ENCODE assay signal across 12 cellular contexts in the genomic region with DNA sequence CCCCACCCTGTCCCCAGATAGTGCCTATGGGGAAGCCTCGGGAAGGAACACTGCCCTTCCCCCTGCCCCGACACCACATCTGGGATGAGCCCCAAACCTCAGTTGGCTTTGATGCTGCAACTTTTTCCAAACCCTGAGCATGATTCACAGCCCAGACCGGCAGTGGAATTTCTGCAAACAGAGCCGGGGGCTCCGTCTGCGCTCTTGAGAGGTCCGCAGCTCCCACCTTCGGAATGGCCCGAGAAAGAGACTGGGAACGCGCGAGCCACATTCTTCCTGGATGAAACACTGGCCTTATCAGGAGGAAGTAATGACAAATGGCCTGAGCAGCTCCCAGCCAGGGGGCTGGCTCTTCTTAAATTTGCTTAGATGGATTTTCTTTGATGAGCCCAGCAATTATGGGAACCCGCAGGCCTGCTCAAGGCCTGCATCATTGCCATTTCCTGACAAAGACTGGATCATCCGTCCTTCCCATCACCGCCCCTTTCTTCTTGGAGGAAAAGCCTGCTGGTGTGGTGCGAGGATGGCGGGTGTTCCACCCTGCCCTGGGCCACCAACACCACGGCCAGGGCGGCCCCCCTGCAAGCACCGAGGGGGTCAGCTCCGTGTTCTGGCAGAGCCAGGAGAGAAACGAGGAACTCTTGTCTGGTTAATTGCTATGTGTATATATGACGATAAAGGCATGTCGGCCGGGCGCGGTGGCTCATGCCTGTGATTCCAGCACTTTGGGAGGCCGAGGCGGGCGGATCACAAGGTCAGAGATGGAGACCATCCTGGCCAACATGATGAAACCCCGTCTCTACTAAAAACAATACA. TPM values are rescaled to one million over a fixed set of nuclear protein-coding genes. Genes with fewer than 3 reads are reported as not detected.
DNase-seq lines count a peak whose midpoint lies in the region; ATAC-seq and TF ChIP-seq lines count a peak whose summit lies in the region.
"Had no signal": no experiment of that assay in that cellular context is flagged by ENCODE, and none has a peak within 500 bp of the region (broad histone marks: within the 10 kb centered on the region; RNA-seq: fewer than 3 reads in every experiment).

No MANE protein-coding gene starts in this region.

- ATAC-seq in HG03095 (IDR thresholded peaks at IDR 0.05; ENCODE audit: unreplicated experiment) (no peak), HG02610 (IDR thresholded peaks at IDR 0.05; ENCODE audit: unreplicated experiment) (no peak)
- ATAC-seq: T-cell had no signal

- DNase-seq in A172 (ENCODE audit: low spot score) (peak; percentile 100), coronary artery (ENCODE audit: low spot score) (peak; percentile 84), mesenteric fat pad (ENCODE audit: low spot score) (peak; percentile 84), COR-L47 (lab: John Stamatoyannopoulos, UW) (no peak)
- no peak for DNase-seq in activated naive CD4-positive, alpha-beta T cell treated with anti-CD3 and anti-CD28 coated beads, Interleukin-2, amount 10 ng/mL, durations not matched to agents 7 days and 5 days
- DNase-seq: activated naive CD8-positive, alpha-beta T cell treated with anti-CD3 and anti-CD28 coated beads, Interleukin-2, amount 10 ng/mL, durations not matched to agents 7 days and 5 days; KBM-7 had no signal

- H3K4me3 ChIP-seq in HUES48 (ENCODE audit: low read depth, low read length) (no peak overlapping the region), coronary artery (peak overlapping the region; percentile 13)

- H3K27ac Mint-ChIP-seq in activated naive CD4-positive, alpha-beta T cell treated with anti-CD3 and anti-CD28 coated beads, Interleukin-2, amount 10 ng/mL, durations not matched to agents 7 days and 5 days = no peak overlapping the region
- H3K27ac Mint-ChIP-seq: activated naive CD8-positive, alpha-beta T cell treated with anti-CD3 and anti-CD28 coated beads, Interleukin-2, amount 10 ng/mL, durations not matched to agents 7 days and 5 days; T-cell had no signal

- H3K27ac ChIP-seq in HUES48 (ENCODE audit: low read depth, low read length) = peak overlapping the region; percentile 83
- peak overlapping the region in 1 of 2 donors; percentile 69 for H3K27ac ChIP-seq in coronary artery
- H3K27ac ChIP-seq: C4-2B had no signal

- H3K27me3 Mint-ChIP-seq in activated naive CD4-positive, alpha-beta T cell treated with anti-CD3 and anti-CD28 coated beads, Interleukin-2, amount 10 ng/mL, durations not matched to agents 7 days and 5 days = no peaks in the 10 kb centered on the region
- H3K27me3 Mint-ChIP-seq: activated naive CD8-positive, alpha-beta T cell treated with anti-CD3 and anti-CD28 coated beads, Interleukin-2, amount 10 ng/mL, durations not matched to agents 7 days and 5 days had no signal

- no peak for TF ChIP-seq CTCF in coronary artery (IDR thresholded peaks at IDR 0.05)

- H3K4me1 Mint-ChIP-seq in activated naive CD4-positive, alpha-beta T cell treated with anti-CD3 and anti-CD28 coated beads, Interleukin-2, amount 10 ng/mL, durations not matched to agents 7 days and 5 days = no peaks in the 10 kb centered on the region
- H3K4me1 Mint-ChIP-seq: activated naive CD8-positive, alpha-beta T cell treated with anti-CD3 and anti-CD28 coated beads, Interleukin-2, amount 10 ng/mL, durations not matched to agents 7 days and 5 days; T-cell had no signal

- no peaks in the 10 kb centered on the region for H3K36me3 Mint-ChIP-seq in activated naive CD4-positive, alpha-beta T cell treated with anti-CD3 and anti-CD28 coated beads, Interleukin-2, amount 10 ng/mL, durations not matched to agents 7 days and 5 days
- H3K36me3 Mint-ChIP-seq: activated naive CD8-positive, alpha-beta T cell treated with anti-CD3 and anti-CD28 coated beads, Interleukin-2, amount 10 ng/mL, durations not matched to agents 7 days and 5 days; T-cell had no signal

- CTCF ChIA-PET in activated naive CD4-positive, alpha-beta T cell treated with anti-CD3 and anti-CD28 coated beads, Interleukin-2, amount 10 ng/mL, durations not matched to agents 7 days and 5 days (lab: Charles Lee) = no interaction called here

- H3K27me3 ChIP-seq in HUES48 (ENCODE audit: control insufficient read depth, insufficient read depth, low read length) = no peaks in the 10 kb centered on the region

- no peaks in the 10 kb centered on the region for H3K9me3 Mint-ChIP-seq in activated naive CD4-positive, alpha-beta T cell treated with anti-CD3 and anti-CD28 coated beads, Interleukin-2, amount 10 ng/mL, durations not matched to agents 7 days and 5 days
- H3K9me3 Mint-ChIP-seq: activated naive CD8-positive, alpha-beta T cell treated with anti-CD3 and anti-CD28 coated beads, Interleukin-2, amount 10 ng/mL, durations not matched to agents 7 days and 5 days; T-cell had no signal

- H3K9ac ChIP-seq in HUES48 (ENCODE audit: low read depth, low read length) = no peak overlapping the region

- no peak overlapping the region for H3K4me3 Mint-ChIP-seq in activated naive CD4-positive, alpha-beta T cell treated with anti-CD3 and anti-CD28 coated beads, Interleukin-2, amount 10 ng/mL, durations not matched to agents 7 days and 5 days
- H3K4me3 Mint-ChIP-seq: activated naive CD8-positive, alpha-beta T cell treated with anti-CD3 and anti-CD28 coated beads, Interleukin-2, amount 10 ng/mL, durations not matched to agents 7 days and 5 days; T-cell had no signal

- no peaks in the 10 kb centered on the region for H3K36me3 ChIP-seq in HUES48 (ENCODE audit: control insufficient read depth, insufficient read depth, low read length)

- no peaks in the 10 kb centered on the region for H3K4me1 ChIP-seq in HUES48 (ENCODE audit: control insufficient read depth, insufficient read depth, low read length)

- no peaks in the 10 kb centered on the region for H3K9me3 ChIP-seq in HUES48 (ENCODE audit: control insufficient read depth, insufficient read depth, low read length)

RNA-seq across cellular contexts. Expression of gene COL5A1, which starts 38.8 kb away (rescaled TPM):
- 185 and 205 TPM in 2 replicates for total RNA-seq in A172 (2014; rRNA removed; shearing (Covaris generic))
- total RNA-seq in mesenteric fat pad = 84.7 TPM

Comparison
In these comparisons a context has a peak if more than half of its experiments do, and no peak if none do; other contexts are left out.
1. DNase-seq: peak in A172 (single experiment), coronary artery (single experiment) and mesenteric fat pad (single experiment); none in activated naive CD4-positive, alpha-beta T cell treated with anti-CD3 and anti-CD28 coated beads, Interleukin-2, amount 10 ng/mL, durations not matched to agents 7 days and 5 days (single experiment) and COR-L47 (single experiment).